25 cellular contexts compared by ENCODE assay signal in genomic region chr16:30519120-30520049, GRCh38. TPM values are rescaled to one million over a fixed set of nuclear protein-coding genes. Genes with fewer than 3 reads are reported as not detected.
DNase-seq lines count a peak whose midpoint lies in the region; FAIRE-seq and TF ChIP-seq lines count a peak whose summit lies in the region.
"Had no signal": no experiment of that assay in that cellular context is flagged by ENCODE, and none has a peak within 500 bp of the region (broad histone marks: within the 10 kb centered on the region; RNA-seq: fewer than 3 reads in every experiment).

No MANE protein-coding gene starts in this region.

- peaks cover 81% of the 10 kb centered on the region for H3K36me3 Mint-ChIP-seq in activated T-cell treated with anti-CD3 and anti-CD28 coated beads, Interleukin-2, amount 50 U/mL, for 24 hours (ENCODE audit: low read depth)
- H3K36me3 Mint-ChIP-seq in astrocyte (ENCODE audit: low read depth, unreplicated experiment) = no peaks in the 10 kb centered on the region
- peaks cover 71% of the 10 kb centered on the region for H3K36me3 Mint-ChIP-seq in T-helper 2 cell treated with Interferon-gamma antibody and Interleukin-4, amounts not matched to agents 5 μg/mL and 100 μg/mL, for 36 hours (ENCODE audit: low read depth)

- no peak overlapping the region for H3K4me2 ChIP-seq in astrocyte (ENCODE audit: low read length)
- no peak overlapping the region for H3K4me2 ChIP-seq in neuronal stem cell (ENCODE audit: insufficient read depth, low read length, poor library complexity, severe bottlenecking)

- H3K27ac Mint-ChIP-seq in activated T-cell treated with anti-CD3 and anti-CD28 coated beads, Interleukin-2, amount 50 U/mL, for 24 hours = peak overlapping the region; percentile 65
- peak overlapping the region; percentile 69 for H3K27ac Mint-ChIP-seq in astrocyte (ENCODE audit: unreplicated experiment)
- H3K27ac Mint-ChIP-seq in T-helper 2 cell treated with Interferon-gamma antibody and Interleukin-4, amounts not matched to agents 5 μg/mL and 100 μg/mL, for 36 hours = no peak overlapping the region

- H4K91ac ChIP-seq in neuronal stem cell (ENCODE audit: low read depth, low read length, poor library complexity) = peak overlapping the region; percentile 30

- no peak overlapping the region for H3K9ac ChIP-seq in astrocyte (ENCODE audit: low read length)
- H3K9ac ChIP-seq in neuronal stem cell (ENCODE audit: low read depth, low read length, poor library complexity) = no peak overlapping the region

- H3K9me3 Mint-ChIP-seq in activated T-cell treated with anti-CD3 and anti-CD28 coated beads, Interleukin-2, amount 50 U/mL, for 24 hours = no peaks in the 10 kb centered on the region
- no peaks in the 10 kb centered on the region for H3K9me3 Mint-ChIP-seq in astrocyte (ENCODE audit: unreplicated experiment)
- no peaks in the 10 kb centered on the region for H3K9me3 Mint-ChIP-seq in T-helper 2 cell treated with Interferon-gamma antibody and Interleukin-4, amounts not matched to agents 5 μg/mL and 100 μg/mL, for 36 hours

- H3K4ac ChIP-seq in neuronal stem cell (ENCODE audit: low read length) = no peak overlapping the region

- H3K18ac ChIP-seq in neuronal stem cell (ENCODE audit: low read length) = no peak overlapping the region

- no peak for DNase-seq in activated T-cell treated with anti-CD3 and anti-CD28 coated beads, Interleukin-2, amount 50 U/mL, for 24 hours
- DNase-seq in activated T-cell treated with anti-CD3 and anti-CD28 coated beads for 4 hours (no peak), HuH-7.5 (ENCODE audit: low spot score) (peak; percentile 0), astrocyte (ENCODE audit: low read depth) (no peak), neuronal stem cell (ENCODE audit: low spot score) (no peak), amygdala (lab: John Stamatoyannopoulos, UW) (no peak), ovary (no peak)
- DNase-seq in T-helper 2 cell treated with Interferon-gamma antibody and Interleukin-4, amounts not matched to agents 5 μg/mL and 100 μg/mL, for 36 hours (ENCODE audit: low spot score) = no peak
- DNase-seq: activated CD4-positive, alpha-beta T cell treated with anti-CD3 and anti-CD28 coated beads for 4 hours; BE2C; cortex of kidney; GOT3; islet precursor cell; NCI-H1436 treated with DMSO at 0.1 percent for 48 hours; NCI-H524 treated with DMSO at 0.1 percent for 48 hours; Peyer's patch; SJCRH30; stimulated activated CD4-positive, alpha-beta T cell treated with anti-CD3 and anti-CD28 coated beads, Interleukin-2, amount 100 ng/mL, for 24 hours; stimulated activated naive CD4-positive, alpha-beta T cell had no signal

- intact Hi-C loops in ovary (cut with DNase I) = loop anchor here in 3 of 4 donors (5.0 to 10.0 kb wide), 3 partner anchors 82 to 435 kb away; partner anchors contain the start of gene DCTPP1 (in 1 of the 3)

- no peaks in the 10 kb centered on the region for H3K9me3 ChIP-seq in astrocyte (ENCODE audit: insufficient read depth, low read depth, low read length)
- no peaks in the 10 kb centered on the region for H3K9me3 ChIP-seq in neuronal stem cell (replicated peaks in 1 of 2; ENCODE audit: control insufficient read depth in 2 of 2, insufficient read depth in 1 of 2, low read depth in 1 of 2, low read length in 2 of 2)
- no peaks in the 10 kb centered on the region for H3K9me3 ChIP-seq in ovary
- H3K9me3 ChIP-seq: BE2C, Peyer's patch, SJCRH30, tibial nerve had no signal

- WGBS in neuronal stem cell (ENCODE audit: extremely low coverage in 2 of 2, insufficient read length in 2 of 2, insufficient replicate concordance in 1 of 2), 2 donors = no CpG with 5 or more reads among the region's 20 CpGs
- WGBS in ovary, 3 donors = 80 to 86% (median 81%) methylated on average over 20 of the region's 20 CpGs

- peak overlapping the region; percentile 55 for H2BK15ac ChIP-seq in neuronal stem cell (ENCODE audit: low read length)

- H3K4me1 Mint-ChIP-seq in activated T-cell treated with anti-CD3 and anti-CD28 coated beads, Interleukin-2, amount 50 U/mL, for 24 hours (ENCODE audit: low read depth) = peaks cover 6% of the 10 kb centered on the region
- H3K4me1 Mint-ChIP-seq in astrocyte (ENCODE audit: low read depth, unreplicated experiment) = no peaks in the 10 kb centered on the region
- peaks cover 5% of the 10 kb centered on the region for H3K4me1 Mint-ChIP-seq in T-helper 2 cell treated with Interferon-gamma antibody and Interleukin-4, amounts not matched to agents 5 μg/mL and 100 μg/mL, for 36 hours (ENCODE audit: low read depth)

- H3K27me3 Mint-ChIP-seq in activated T-cell treated with anti-CD3 and anti-CD28 coated beads, Interleukin-2, amount 50 U/mL, for 24 hours = no peaks in the 10 kb centered on the region
- H3K27me3 Mint-ChIP-seq in astrocyte (ENCODE audit: low read depth, unreplicated experiment) = peaks cover 23% of the 10 kb centered on the region
- H3K27me3 Mint-ChIP-seq in T-helper 2 cell treated with Interferon-gamma antibody and Interleukin-4, amounts not matched to agents 5 μg/mL and 100 μg/mL, for 36 hours (ENCODE audit: low read depth) = no peaks in the 10 kb centered on the region

- peak overlapping the region; percentile 43 for H3K23ac ChIP-seq in neuronal stem cell (ENCODE audit: low read depth, low read length, poor library complexity)

- peak overlapping the region; percentile 70 for H2AK5ac ChIP-seq in neuronal stem cell (ENCODE audit: low read depth, low read length)

- no peak overlapping the region for H4K8ac ChIP-seq in neuronal stem cell (ENCODE audit: low read depth, low read length)

- H3K4me3 ChIP-seq in astrocyte (ENCODE audit: insufficient read depth, low read depth, low read length) = no peak overlapping the region
- no peak overlapping the region for H3K4me3 ChIP-seq in neuronal stem cell (ENCODE audit: low read length in 2 of 2)
- H3K4me3 ChIP-seq in ovary = no peak overlapping the region
- H3K4me3 ChIP-seq: Peyer's patch, SJCRH30, skin epidermis, tibial nerve had no signal

- H3K14ac ChIP-seq in neuronal stem cell (ENCODE audit: low read length) = no peak overlapping the region

- no peaks in the 10 kb centered on the region for H3K27me3 ChIP-seq in astrocyte (ENCODE audit: insufficient read depth, low read length)
- no peaks in the 10 kb centered on the region for H3K27me3 ChIP-seq in neuronal stem cell (ENCODE audit: control insufficient read depth in 3 of 3, insufficient read depth in 3 of 3, low read depth in 1 of 3, low read length in 3 of 3)
- H3K27me3 ChIP-seq in ovary = no peaks in the 10 kb centered on the region
- H3K27me3 ChIP-seq: BE2C, Peyer's patch, SJCRH30, tibial nerve had no signal

- H3K27ac ChIP-seq in astrocyte (ENCODE audit: low read depth, low read length) (no peak overlapping the region), neuronal stem cell (replicated peaks; ENCODE audit: low read length) (no peak overlapping the region), ovary (no peak overlapping the region)
- H3K27ac ChIP-seq: HL-60, Peyer's patch, SJCRH30, skin epidermis, tibial nerve had no signal

- TF ChIP-seq CTCF in astrocyte (IDR thresholded peaks at IDR 0.05; ENCODE audit: insufficient read depth, low read depth, low read length) = no peak
- no peak for TF ChIP-seq CTCF in ovary (IDR thresholded peaks at IDR 0.05)

- peaks cover 2% of the 10 kb centered on the region for H3K79me1 ChIP-seq in neuronal stem cell (ENCODE audit: low read depth, low read length)

- H3K4me1 ChIP-seq in astrocyte (ENCODE audit: insufficient read depth, low read length) (no peaks in the 10 kb centered on the region), neuronal stem cell (ENCODE audit: control insufficient read depth in 2 of 2, insufficient read depth in 1 of 2, low read depth in 1 of 2, low read length in 2 of 2) (no peaks in the 10 kb centered on the region), ovary (ENCODE audit: insufficient read depth) (no peaks in the 10 kb centered on the region)
- H3K4me1 ChIP-seq: BE2C, SJCRH30 had no signal

- no peaks in the 10 kb centered on the region for H3K79me2 ChIP-seq in astrocyte (ENCODE audit: insufficient read depth, low read length)

- H2AFZ ChIP-seq in astrocyte (ENCODE audit: low read depth, low read length) (no peak overlapping the region), neuronal stem cell (ENCODE audit: low read length) (peak overlapping the region; percentile 15)

- no peak overlapping the region for H2BK120ac ChIP-seq in neuronal stem cell (ENCODE audit: low read depth, low read length)

- no peak for TF ChIP-seq EP300 in ovary (IDR thresholded peaks at IDR 0.05)

- peak overlapping the region; percentile 41 for H2BK12ac ChIP-seq in neuronal stem cell (ENCODE audit: low read length)

- H4K20me1 ChIP-seq in astrocyte (ENCODE audit: insufficient read depth, low read length) = no peaks in the 10 kb centered on the region

- H3K36me3 ChIP-seq in astrocyte (ENCODE audit: insufficient read depth, low read length) = no peaks in the 10 kb centered on the region
- peaks cover under 1 to 2% of the 10 kb centered on the region in 2 donors for H3K36me3 ChIP-seq in neuronal stem cell (replicated peaks in 1 of 2; ENCODE audit: control insufficient read depth in 2 of 2, insufficient read depth in 2 of 2, low read length in 2 of 2)
- H3K36me3 ChIP-seq in ovary = no peaks in the 10 kb centered on the region
- H3K36me3 ChIP-seq: BE2C, SJCRH30 had no signal

- no peak for FAIRE-seq in astrocyte (lab: Jason Lieb, UNC)
- FAIRE-seq: bronchial epithelial cell had no signal

- peak overlapping the region; percentile 48 for H2BK5ac ChIP-seq in neuronal stem cell (ENCODE audit: low read length)

- no peak overlapping the region for H3K4me3 Mint-ChIP-seq in activated T-cell treated with anti-CD3 and anti-CD28 coated beads, Interleukin-2, amount 50 U/mL, for 24 hours
- H3K4me3 Mint-ChIP-seq in astrocyte (ENCODE audit: unreplicated experiment) = peak overlapping the region; percentile 72
- no peak overlapping the region for H3K4me3 Mint-ChIP-seq in T-helper 2 cell treated with Interferon-gamma antibody and Interleukin-4, amounts not matched to agents 5 μg/mL and 100 μg/mL, for 36 hours

- no peak for TF ChIP-seq POLR2A in ovary (IDR thresholded peaks at IDR 0.05)

RNA-seq across cellular contexts. Expression of gene ZNF768, which starts 7.0 kb away (rescaled TPM):
- total RNA-seq in astrocyte (23.1 and 26.6 TPM in 2 replicates), ovary (10 to 100 TPM; 20.5 to 43.2 (median 38.6) TPM)
- polyA plus RNA-seq in neuronal stem cell (2013, experiment 1 of 2) = 48.2 TPM
- polyA plus RNA-seq in neuronal stem cell (2013, experiment 2 of 2) = 46.8 TPM
- polyA plus RNA-seq in ovary = 10 to 100 TPM; 12.4 to 40.6 TPM

RNA-seq across cellular contexts. Expression of gene ZNF747, which starts 15.3 kb away (rescaled TPM):
- 5.2 and 6.6 TPM in 2 replicates for total RNA-seq in astrocyte
- 6.9 TPM for polyA plus RNA-seq in neuronal stem cell (2013, experiment 1 of 2)
- polyA plus RNA-seq in neuronal stem cell (2013, experiment 2 of 2) = 6.8 TPM
- 10 to 100 TPM; 11.9 to 19.2 (median 12.9) TPM for total RNA-seq in ovary
- polyA plus RNA-seq in ovary = 10 to 100 TPM in 1 of 2 donors, 1 to 10 TPM in 1; 8.4 to 11.4 TPM

RNA-seq across cellular contexts. Expression of gene ZNF764, which starts 38.8 kb away (rescaled TPM):
- total RNA-seq in astrocyte (6.9 and 8.5 TPM in 2 replicates), ovary (10 to 100 TPM in 5 of 7 donors, 1 to 10 TPM in 2; 6.8 to 14.5 (median 13.2) TPM)
- 7.9 TPM for polyA plus RNA-seq in neuronal stem cell (2013, experiment 1 of 2)
- 8.0 TPM for polyA plus RNA-seq in neuronal stem cell (2013, experiment 2 of 2)
- 1 to 10 TPM; 4.3 to 9.6 TPM for polyA plus RNA-seq in ovary

RNA-seq across cellular contexts. Expression of gene ITGAL, which starts 46.8 kb away (rescaled TPM):
- total RNA-seq in astrocyte = 0.23 TPM in 1 of 2 replicates, not detected in the other
- polyA plus RNA-seq in neuronal stem cell (2013, experiment 1 of 2) = 0.08 TPM
- polyA plus RNA-seq in neuronal stem cell (2013, experiment 2 of 2) = 0.17 TPM
- 1 to 10 TPM in 6 of 7 donors, under 1 TPM in 1; 0.95 to 2.9 (median 2.0) TPM for total RNA-seq in ovary
- 10 to 100 TPM in 1 of 2 donors, under 1 TPM in 1; 0.90 to 13.1 TPM for polyA plus RNA-seq in ovary
- total RNA-seq: A673, bronchial epithelial cell, pulmonary artery endothelial cell, SJCRH30 had no signal

RNA-seq across cellular contexts. Expression of gene ZNF688, which starts 52.1 kb away (rescaled TPM):
- total RNA-seq in astrocyte (5.4 and 5.9 TPM in 2 replicates), ovary (10 to 100 TPM; 10.4 to 31.2 (median 15.4) TPM)
- polyA plus RNA-seq in neuronal stem cell (2013, experiment 1 of 2) = 6.6 TPM
- 7.2 TPM for polyA plus RNA-seq in neuronal stem cell (2013, experiment 2 of 2)
- 10 to 100 TPM; 10.3 to 16.1 TPM for polyA plus RNA-seq in ovary
